14 cellular contexts compared by ENCODE assay signal in genomic region chr5:124760608-124761390, GRCh38. TPM values are rescaled to one million over a fixed set of nuclear protein-coding genes. Genes with fewer than 3 reads are reported as not detected.
"Had no signal": no experiment of that assay in that cellular context is flagged by ENCODE, and none has a peak within 500 bp of the region (broad histone marks: within the 10 kb centered on the region; RNA-seq: fewer than 3 reads in every experiment).

No MANE protein-coding gene starts in this region.

- DNase-seq: activated CD8-positive, alpha-beta memory T cell treated with anti-CD3 and anti-CD28 coated beads for 24 hours; activated gamma-delta T cell; amniotic stem cell; effector CD4-positive, alpha-beta T cell; immature natural killer cell; natural killer cell; stimulated activated CD4-positive, alpha-beta T cell treated with anti-CD3 and anti-CD28 coated beads, Interleukin-12 subunit alpha, Interleukin-12 subunit beta, amount 100 ng/mL, for 4 hours; stimulated activated CD4-positive, alpha-beta T cell treated with anti-CD3 and anti-CD28 coated beads, Interleukin-1b, Interleukin-23, amount 100 ng/mL, for 48 hours; stimulated activated CD8-positive, alpha-beta memory T cell treated with anti-CD3 and anti-CD28 coated beads, Interleukin-4, amount 100 ng/mL, for 48 hours; stimulated activated naive CD4-positive, alpha-beta T cell; uterus had no signal

- H3K36me3 ChIP-seq: right atrium auricular region, tibial nerve, uterus had no signal

- H3K27me3 ChIP-seq: right atrium auricular region, tibial nerve, uterus had no signal

- H3K27ac ChIP-seq: parathyroid adenoma, right atrium auricular region, tibial nerve, uterus had no signal

- H3K4me3 ChIP-seq: right atrium auricular region, tibial nerve, uterus had no signal

- H3K4me1 ChIP-seq: parathyroid adenoma, right atrium auricular region, tibial nerve, uterus had no signal

- H3K9ac ChIP-seq: parathyroid adenoma had no signal

- H3K79me2 ChIP-seq: parathyroid adenoma had no signal

RNA-seq across cellular contexts. Expression of gene ZNF608, which starts 14.4 kb away (rescaled TPM):
- polyA plus RNA-seq: immature natural killer cell had no signal
